Comparison of ENCODE assay signal across 1 cellular context in the genomic region with DNA sequence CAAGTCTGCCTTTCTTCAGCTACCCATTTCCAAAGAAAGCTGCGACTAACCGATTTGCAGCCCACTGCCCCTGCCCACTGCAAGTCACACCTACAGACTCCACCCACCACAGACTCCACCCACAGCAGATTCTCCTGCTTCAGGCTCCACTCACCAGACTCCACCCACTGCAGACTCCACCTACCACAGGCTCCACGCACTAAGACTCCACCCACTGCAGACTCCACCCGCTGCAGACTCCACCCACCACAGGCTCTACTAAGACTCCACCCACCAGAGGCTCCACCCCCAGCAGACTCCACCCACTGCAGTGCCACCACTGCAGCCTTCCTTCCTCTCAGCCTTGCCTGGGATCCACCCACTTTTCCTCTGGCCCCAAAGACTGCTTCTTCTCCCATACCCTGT.
TF ChIP-seq lines count a peak whose summit lies in the region.

No MANE protein-coding gene starts in this region.

TF ChIP-seq in GM23338, 12 proteins besides CTCF, POLR2A, EP300 and RAD21 (continued from another document):
- TF ChIP-seq, protein P1, sequence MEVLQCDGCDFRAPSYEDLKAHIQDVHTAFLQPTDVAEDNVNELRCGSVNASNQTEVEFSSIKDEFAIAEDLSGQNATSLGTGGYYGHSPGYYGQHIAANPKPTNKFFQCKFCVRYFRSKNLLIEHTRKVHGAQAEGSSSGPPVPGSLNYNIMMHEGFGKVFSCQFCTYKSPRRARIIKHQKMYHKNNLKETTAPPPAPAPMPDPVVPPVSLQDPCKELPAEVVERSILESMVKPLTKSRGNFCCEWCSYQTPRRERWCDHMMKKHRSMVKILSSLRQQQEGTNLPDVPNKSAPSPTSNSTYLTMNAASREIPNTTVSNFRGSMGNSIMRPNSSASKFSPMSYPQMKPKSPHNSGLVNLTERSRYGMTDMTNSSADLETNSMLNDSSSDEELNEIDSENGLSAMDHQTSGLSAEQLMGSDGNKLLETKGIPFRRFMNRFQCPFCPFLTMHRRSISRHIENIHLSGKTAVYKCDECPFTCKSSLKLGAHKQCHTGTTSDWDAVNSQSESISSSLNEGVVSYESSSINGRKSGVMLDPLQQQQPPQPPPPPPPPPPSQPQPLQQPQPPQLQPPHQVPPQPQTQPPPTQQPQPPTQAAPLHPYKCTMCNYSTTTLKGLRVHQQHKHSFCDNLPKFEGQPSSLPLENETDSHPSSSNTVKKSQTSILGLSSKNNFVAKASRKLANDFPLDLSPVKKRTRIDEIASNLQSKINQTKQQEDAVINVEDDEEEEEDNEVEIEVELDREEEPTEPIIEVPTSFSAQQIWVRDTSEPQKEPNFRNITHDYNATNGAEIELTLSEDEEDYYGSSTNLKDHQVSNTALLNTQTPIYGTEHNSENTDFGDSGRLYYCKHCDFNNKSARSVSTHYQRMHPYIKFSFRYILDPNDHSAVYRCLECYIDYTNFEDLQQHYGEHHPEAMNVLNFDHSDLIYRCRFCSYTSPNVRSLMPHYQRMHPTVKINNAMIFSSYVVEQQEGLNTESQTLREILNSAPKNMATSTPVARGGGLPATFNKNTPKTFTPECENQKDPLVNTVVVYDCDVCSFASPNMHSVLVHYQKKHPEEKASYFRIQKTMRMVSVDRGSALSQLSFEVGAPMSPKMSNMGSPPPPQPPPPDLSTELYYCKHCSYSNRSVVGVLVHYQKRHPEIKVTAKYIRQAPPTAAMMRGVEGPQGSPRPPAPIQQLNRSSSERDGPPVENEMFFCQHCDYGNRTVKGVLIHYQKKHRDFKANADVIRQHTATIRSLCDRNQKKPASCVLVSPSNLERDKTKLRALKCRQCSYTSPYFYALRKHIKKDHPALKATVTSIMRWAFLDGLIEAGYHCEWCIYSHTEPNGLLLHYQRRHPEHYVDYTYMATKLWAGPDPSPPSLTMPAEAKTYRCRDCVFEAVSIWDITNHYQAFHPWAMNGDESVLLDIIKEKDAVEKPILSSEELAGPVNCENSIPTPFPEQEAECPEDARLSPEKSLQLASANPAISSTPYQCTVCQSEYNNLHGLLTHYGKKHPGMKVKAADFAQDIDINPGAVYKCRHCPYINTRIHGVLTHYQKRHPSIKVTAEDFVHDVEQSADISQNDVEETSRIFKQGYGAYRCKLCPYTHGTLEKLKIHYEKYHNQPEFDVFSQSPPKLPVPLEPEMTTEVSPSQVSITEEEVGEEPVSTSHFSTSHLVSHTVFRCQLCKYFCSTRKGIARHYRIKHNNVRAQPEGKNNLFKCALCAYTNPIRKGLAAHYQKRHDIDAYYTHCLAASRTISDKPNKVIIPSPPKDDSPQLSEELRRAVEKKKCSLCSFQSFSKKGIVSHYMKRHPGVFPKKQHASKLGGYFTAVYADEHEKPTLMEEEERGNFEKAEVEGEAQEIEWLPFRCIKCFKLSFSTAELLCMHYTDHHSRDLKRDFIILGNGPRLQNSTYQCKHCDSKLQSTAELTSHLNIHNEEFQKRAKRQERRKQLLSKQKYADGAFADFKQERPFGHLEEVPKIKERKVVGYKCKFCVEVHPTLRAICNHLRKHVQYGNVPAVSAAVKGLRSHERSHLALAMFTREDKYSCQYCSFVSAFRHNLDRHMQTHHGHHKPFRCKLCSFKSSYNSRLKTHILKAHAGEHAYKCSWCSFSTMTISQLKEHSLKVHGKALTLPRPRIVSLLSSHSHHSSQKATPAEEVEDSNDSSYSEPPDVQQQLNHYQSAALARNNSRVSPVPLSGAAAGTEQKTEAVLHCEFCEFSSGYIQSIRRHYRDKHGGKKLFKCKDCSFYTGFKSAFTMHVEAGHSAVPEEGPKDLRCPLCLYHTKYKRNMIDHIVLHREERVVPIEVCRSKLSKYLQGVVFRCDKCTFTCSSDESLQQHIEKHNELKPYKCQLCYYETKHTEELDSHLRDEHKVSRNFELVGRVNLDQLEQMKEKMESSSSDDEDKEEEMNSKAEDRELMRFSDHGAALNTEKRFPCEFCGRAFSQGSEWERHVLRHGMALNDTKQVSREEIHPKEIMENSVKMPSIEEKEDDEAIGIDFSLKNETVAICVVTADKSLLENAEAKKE (CRISPR knock-in tag; IDR thresholded peaks at IDR 0.05): no peak
- TF ChIP-seq JUNB (IDR thresholded peaks at IDR 0.05; ENCODE audit: unreplicated experiment) (no peak), ZNF331 (CRISPR knock-in tag; IDR thresholded peaks at IDR 0.05; ENCODE audit: low read depth) (no peak), CREB1 (CRISPR knock-in tag; IDR thresholded peaks at IDR 0.05; ENCODE audit: low read depth) (no peak), EZH2phosphoT487 (IDR thresholded peaks at IDR 0.05; ENCODE audit: unreplicated experiment) (no peak), NANOG (IDR thresholded peaks at IDR 0.05; ENCODE audit: borderline replicate concordance) (no peak)
- TF ChIP-seq, protein P2, sequence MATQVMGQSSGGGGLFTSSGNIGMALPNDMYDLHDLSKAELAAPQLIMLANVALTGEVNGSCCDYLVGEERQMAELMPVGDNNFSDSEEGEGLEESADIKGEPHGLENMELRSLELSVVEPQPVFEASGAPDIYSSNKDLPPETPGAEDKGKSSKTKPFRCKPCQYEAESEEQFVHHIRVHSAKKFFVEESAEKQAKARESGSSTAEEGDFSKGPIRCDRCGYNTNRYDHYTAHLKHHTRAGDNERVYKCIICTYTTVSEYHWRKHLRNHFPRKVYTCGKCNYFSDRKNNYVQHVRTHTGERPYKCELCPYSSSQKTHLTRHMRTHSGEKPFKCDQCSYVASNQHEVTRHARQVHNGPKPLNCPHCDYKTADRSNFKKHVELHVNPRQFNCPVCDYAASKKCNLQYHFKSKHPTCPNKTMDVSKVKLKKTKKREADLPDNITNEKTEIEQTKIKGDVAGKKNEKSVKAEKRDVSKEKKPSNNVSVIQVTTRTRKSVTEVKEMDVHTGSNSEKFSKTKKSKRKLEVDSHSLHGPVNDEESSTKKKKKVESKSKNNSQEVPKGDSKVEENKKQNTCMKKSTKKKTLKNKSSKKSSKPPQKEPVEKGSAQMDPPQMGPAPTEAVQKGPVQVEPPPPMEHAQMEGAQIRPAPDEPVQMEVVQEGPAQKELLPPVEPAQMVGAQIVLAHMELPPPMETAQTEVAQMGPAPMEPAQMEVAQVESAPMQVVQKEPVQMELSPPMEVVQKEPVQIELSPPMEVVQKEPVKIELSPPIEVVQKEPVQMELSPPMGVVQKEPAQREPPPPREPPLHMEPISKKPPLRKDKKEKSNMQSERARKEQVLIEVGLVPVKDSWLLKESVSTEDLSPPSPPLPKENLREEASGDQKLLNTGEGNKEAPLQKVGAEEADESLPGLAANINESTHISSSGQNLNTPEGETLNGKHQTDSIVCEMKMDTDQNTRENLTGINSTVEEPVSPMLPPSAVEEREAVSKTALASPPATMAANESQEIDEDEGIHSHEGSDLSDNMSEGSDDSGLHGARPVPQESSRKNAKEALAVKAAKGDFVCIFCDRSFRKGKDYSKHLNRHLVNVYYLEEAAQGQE (IDR thresholded peaks at IDR 0.05; ENCODE audit: unreplicated experiment): no peak
